Comparison of ENCODE assay signal across 9 cellular contexts in genomic region chr6:31734247-31734702, GRCh38. TPM values are rescaled to one million over a fixed set of nuclear protein-coding genes. Genes with fewer than 3 reads are reported as not detected.
DNase-seq lines count a peak whose midpoint lies in the region; ATAC-seq and TF ChIP-seq lines count a peak whose summit lies in the region.
"Had no signal": no experiment of that assay in that cellular context is flagged by ENCODE, and none has a peak within 500 bp of the region (broad histone marks: within the 10 kb centered on the region; RNA-seq: fewer than 3 reads in every experiment).

No MANE protein-coding gene starts in this region.

- ATAC-seq in gastrocnemius medialis = no peak
- ATAC-seq in HG03439 (IDR thresholded peaks at IDR 0.05; ENCODE audit: unreplicated experiment) = no peak
- ATAC-seq in HG03159 (IDR thresholded peaks at IDR 0.05; ENCODE audit: unreplicated experiment) = no peak

- H3K36me3 ChIP-seq in WERI-Rb-1 = peaks cover 39% of the 10 kb centered on the region
- H3K36me3 ChIP-seq in gastrocnemius medialis = peaks cover 0 to 15% of the 10 kb centered on the region in 2 donors

- H3K27me3 ChIP-seq in WERI-Rb-1 (ENCODE audit: insufficient read depth, low read depth, severe bottlenecking) = no peaks in the 10 kb centered on the region
- H3K27me3 ChIP-seq in gastrocnemius medialis = peaks cover 0 to 11% (median 5%) of the 10 kb centered on the region in 3 donors

- intact Hi-C loops in gastrocnemius medialis (cut with DNase I; ENCODE audit: low total_unique reads) = loop anchor here (10.0 kb wide), 1 partner anchor 241 kb away; the partner anchor contains the start of gene DXO

- H3K9me3 ChIP-seq in WERI-Rb-1 (ENCODE audit: severe bottlenecking) = no peaks in the 10 kb centered on the region
- no peaks in the 10 kb centered on the region for H3K9me3 ChIP-seq in gastrocnemius medialis

- H3K27ac ChIP-seq in WERI-Rb-1 (peak overlapping the region; percentile 30), gastrocnemius medialis (peak overlapping the region; percentile 79 to 85 (median 82))

- no peak for DNase-seq in WERI-Rb-1
- DNase-seq in fibroblast of the aortic adventitia (ENCODE audit: low read depth) = no peak
- no peak for DNase-seq in gastrocnemius medialis
- DNase-seq in NCI-H1048 (lab: John Stamatoyannopoulos, UW) = no peak
- no peak for DNase-seq in NCI-H526 treated with DMSO at 0.1 percent for 48 hours (lab: John Stamatoyannopoulos, UW)

- H3K4me1 ChIP-seq in gastrocnemius medialis = peaks cover 17 to 18% of the 10 kb centered on the region in 2 donors

- no peak for TF ChIP-seq POLR2A in gastrocnemius medialis (IDR thresholded peaks at IDR 0.05)

- TF ChIP-seq CTCF in GM12875 (IDR thresholded peaks at IDR 0.05; ENCODE audit: borderline replicate concordance, insufficient read depth, low read depth, low read length) = no peak
- TF ChIP-seq CTCF in WERI-Rb-1 (IDR thresholded peaks at IDR 0.05; ENCODE audit: low read depth, low read length) = no peak
- TF ChIP-seq CTCF in fibroblast of the aortic adventitia (IDR thresholded peaks at IDR 0.05; ENCODE audit: insufficient read depth, low read length) = no peak
- TF ChIP-seq CTCF in gastrocnemius medialis (IDR thresholded peaks at IDR 0.05 in 4 of 5, conservative IDR thresholded peaks at IDR 0.05 in 1 of 5) = no peak

- in situ Hi-C loops in gastrocnemius medialis (cut with MboI; ENCODE audit: low sequenced_read_pairs in 4 of 4) = no loop called here

- H3K4me3 ChIP-seq in GM12875 (ENCODE audit: low read depth, low read length) = peak overlapping the region; percentile 64
- no peak overlapping the region for H3K4me3 ChIP-seq in WERI-Rb-1 (ENCODE audit: low read depth, low read length)
- peak overlapping the region; percentile 97 for H3K4me3 ChIP-seq in fibroblast of the aortic adventitia (ENCODE audit: low read depth, low read length)
- peak overlapping the region; percentile 53 to 64 (median 60) for H3K4me3 ChIP-seq in gastrocnemius medialis

RNA-seq across cellular contexts. Expression of gene CLIC1, which starts 2.1 kb away (rescaled TPM):
- 174 and 576 TPM in 2 replicates for total RNA-seq in fibroblast of the aortic adventitia (ENCODE audit: low replicate concordance)
- total RNA-seq in gastrocnemius medialis = 10 to 100 TPM; 20.9 to 41.3 (median 26.3) TPM

RNA-seq across cellular contexts. Expression of gene DDAH2, which starts 5.2 kb away (rescaled TPM):
- total RNA-seq in fibroblast of the aortic adventitia (ENCODE audit: low replicate concordance) = 70.5 and 223 TPM in 2 replicates
- 10 to 100 TPM; 10.6 to 24.2 (median 15.4) TPM for total RNA-seq in gastrocnemius medialis

RNA-seq across cellular contexts. Expression of gene MSH5, which starts 5.5 kb away (rescaled TPM):
- 3.1 and 23.0 TPM in 2 replicates for total RNA-seq in fibroblast of the aortic adventitia (ENCODE audit: low replicate concordance)
- 1 to 10 TPM in 3 of 4 donors, under 1 TPM in 1; 0.35 to 7.8 (median 1.6) TPM for total RNA-seq in gastrocnemius medialis

RNA-seq across cellular contexts. Expression of gene MPIG6B, which starts 11.1 kb away (rescaled TPM):
- total RNA-seq in fibroblast of the aortic adventitia (ENCODE audit: low replicate concordance) (not detected in 2 replicates), gastrocnemius medialis (not detected)
- total RNA-seq: pulmonary artery endothelial cell had no signal

RNA-seq across cellular contexts. Expression of gene LY6G6C, which starts 12.7 kb away (rescaled TPM):
- total RNA-seq in fibroblast of the aortic adventitia (ENCODE audit: low replicate concordance) (not detected in 2 replicates), gastrocnemius medialis (not detected)
- total RNA-seq: pulmonary artery endothelial cell had no signal
